Comparison of ENCODE assay signal across 35 cellular contexts in the genomic region with DNA sequence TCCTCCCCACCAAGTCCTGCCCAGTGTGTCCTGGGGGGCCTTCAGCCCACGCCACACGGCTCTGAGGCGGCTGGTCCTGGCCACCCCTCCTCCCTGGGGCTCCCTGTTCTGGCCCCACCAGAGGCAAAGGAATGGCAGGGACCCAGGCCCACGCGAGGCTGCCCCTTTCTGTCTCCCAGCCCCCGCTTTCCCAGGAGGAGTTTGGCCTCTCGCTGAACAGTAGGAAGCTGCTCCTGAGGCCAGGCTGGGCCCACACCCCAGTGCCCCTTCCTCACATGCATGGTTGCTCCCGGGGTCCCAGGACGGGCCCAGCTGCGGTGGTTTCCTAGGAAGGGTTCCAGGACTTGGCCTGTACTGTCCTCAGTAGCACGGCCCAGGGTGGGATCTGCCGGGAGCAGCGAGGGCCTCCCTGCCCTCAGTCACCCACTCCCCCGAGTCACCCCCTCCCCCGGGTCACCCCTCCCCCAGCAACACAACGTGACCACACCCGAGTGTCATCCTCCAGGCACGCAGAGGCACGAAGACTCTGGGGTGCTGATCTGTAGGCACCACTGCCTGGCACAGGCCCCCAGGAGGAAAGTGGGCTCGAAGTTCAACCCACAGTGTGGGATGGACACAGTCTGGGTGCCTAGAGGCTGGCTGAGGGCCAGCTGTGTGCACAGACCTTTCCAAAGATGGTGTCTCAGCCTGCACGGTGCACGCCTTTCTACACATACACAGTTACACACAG. TPM values are rescaled to one million over a fixed set of nuclear protein-coding genes. Genes with fewer than 3 reads are reported as not detected.
"Had no signal": no experiment of that assay in that cellular context is flagged by ENCODE, and none has a peak within 500 bp of the region (broad histone marks: within the 10 kb centered on the region; RNA-seq: fewer than 3 reads in every experiment).

No MANE protein-coding gene starts in this region.

- H3K27me3 Mint-ChIP-seq: naive thymus-derived CD8-positive, alpha-beta T cell; stimulated activated memory B cell treated with anti-CD40 and anti-IgM and Interleukin-4, amounts not matched to agents 10 μg/mL and 1 μg/mL and 100 μg/mL, for 72 hours; stimulated activated naive CD8-positive, alpha-beta T cell treated with anti-CD3 and anti-CD28 coated beads, Interleukin-15, amount 100 ng/mL, for 72 hours; type B pancreatic cell had no signal

- H3K4me3 ChIP-seq: left lung, lower lobe of right lung, neural progenitor cell, ovary, right atrium auricular region, right lobe of liver, smooth muscle cell, tibial nerve, uterus had no signal

- H3K36me3 ChIP-seq: neural progenitor cell, ovary, uterus had no signal

- ATAC-seq: left colon; left lung; lower lobe of right lung; naive thymus-derived CD8-positive, alpha-beta T cell; right lobe of liver; stimulated activated memory B cell treated with anti-CD40 and anti-IgM and Interleukin-4, amounts not matched to agents 10 μg/mL and 1 μg/mL and 100 μg/mL, for 72 hours; stimulated activated naive CD8-positive, alpha-beta T cell treated with anti-CD3 and anti-CD28 coated beads, Interleukin-15, amount 100 ng/mL, for 72 hours had no signal

- H3K9me3 Mint-ChIP-seq: immature natural killer cell; naive thymus-derived CD8-positive, alpha-beta T cell; nephron; neural progenitor cell; stimulated activated memory B cell treated with anti-CD40 and anti-IgM and Interleukin-4, amounts not matched to agents 10 μg/mL and 1 μg/mL and 100 μg/mL, for 72 hours; stimulated activated naive CD8-positive, alpha-beta T cell treated with anti-CD3 and anti-CD28 coated beads, Interleukin-15, amount 100 ng/mL, for 72 hours; type B pancreatic cell had no signal

- H3K9me3 ChIP-seq: left lung, lower lobe of right lung, ovary, right atrium auricular region, right lobe of liver, tibial nerve, uterus had no signal

- H3K4me3 Mint-ChIP-seq: immature natural killer cell; naive thymus-derived CD8-positive, alpha-beta T cell; nephron; neural progenitor cell; stimulated activated memory B cell treated with anti-CD40 and anti-IgM and Interleukin-4, amounts not matched to agents 10 μg/mL and 1 μg/mL and 100 μg/mL, for 72 hours; stimulated activated naive CD8-positive, alpha-beta T cell treated with anti-CD3 and anti-CD28 coated beads, Interleukin-15, amount 100 ng/mL, for 72 hours; type B pancreatic cell had no signal

- H3K27ac Mint-ChIP-seq: nephron; neural progenitor cell; progenitor cell of endocrine pancreas; stimulated activated memory B cell treated with anti-CD40 and anti-IgM and Interleukin-4, amounts not matched to agents 10 μg/mL and 1 μg/mL and 100 μg/mL, for 72 hours; type B pancreatic cell had no signal

- H3K27ac ChIP-seq: left lung, lower lobe of right lung, neural progenitor cell, ovary, right atrium auricular region, right lobe of liver, tibial nerve, uterus had no signal

- H3K4me1 ChIP-seq: lower lobe of right lung, right atrium auricular region, right lobe of liver, uterus had no signal

- DNase-seq: hypothalamus; immature natural killer cell; kidney; left colon; left lung; lower lobe of right lung; mammary epithelial cell; mesenchymal stem cell; naive thymus-derived CD8-positive, alpha-beta T cell; ovary; right lobe of liver; stimulated activated CD4-positive, alpha-beta T cell treated with anti-CD3 and anti-CD28 coated beads, Interleukin-1b, Interleukin-23, amount 100 ng/mL, for 48 hours; stimulated activated CD4-positive, alpha-beta T cell treated with anti-CD3 and anti-CD28 coated beads, Interleukin-2, amount 100 ng/mL, for 48 hours; stimulated activated CD4-positive, alpha-beta T cell treated with anti-CD3 and anti-CD28 coated beads, Interleukin-4, amount 100 ng/mL, for 4 hours; stimulated activated CD8-positive, alpha-beta memory T cell treated with anti-CD3 and anti-CD28 coated beads, Interleukin-4, amount 100 ng/mL, for 48 hours; stimulated activated naive CD4-positive, alpha-beta T cell treated with Interleukin-2 at 50 U/mL for 16 hours; stimulated activated naive CD8-positive, alpha-beta T cell treated with anti-CD3 and anti-CD28 coated beads, Interleukin-15, amount 100 ng/mL, for 72 hours; substantia nigra; uterus had no signal

- H3K4me1 Mint-ChIP-seq: immature natural killer cell; naive thymus-derived CD8-positive, alpha-beta T cell; neural progenitor cell; stimulated activated memory B cell treated with anti-CD40 and anti-IgM and Interleukin-4, amounts not matched to agents 10 μg/mL and 1 μg/mL and 100 μg/mL, for 72 hours; stimulated activated naive CD8-positive, alpha-beta T cell treated with anti-CD3 and anti-CD28 coated beads, Interleukin-15, amount 100 ng/mL, for 72 hours had no signal

RNA-seq across cellular contexts. Expression of a gene that starts 33.0 kb away (rescaled TPM):
- total RNA-seq: left colon; mammary epithelial cell; mucosa of gallbladder; naive thymus-derived CD8-positive, alpha-beta T cell; omental fat pad; progenitor cell of endocrine pancreas; pulmonary artery endothelial cell; right atrium auricular region; smooth muscle cell; temporal lobe; tibial nerve; ureter had no signal

RNA-seq across cellular contexts. Expression of a gene that starts 41.2 kb away (rescaled TPM):
- total RNA-seq: left lung; liver; mammary epithelial cell; mucosa of gallbladder; naive thymus-derived CD8-positive, alpha-beta T cell; pulmonary artery endothelial cell; renal cortical epithelial cell; right atrium auricular region; right lobe of liver; skeletal muscle tissue; smooth muscle cell; temporal lobe; tibial nerve; uterus had no signal
